Comparison of ENCODE assay signal across 23 cellular contexts in genomic region chr3:100438623-100438974, GRCh38. TPM values are rescaled to one million over a fixed set of nuclear protein-coding genes. Genes with fewer than 3 reads are reported as not detected.
A peak's percentile ranks its signal among the peaks of the same experiment; 100 is the strongest.
DNase-seq lines count a peak whose midpoint lies in the region; TF ChIP-seq lines count a peak whose summit lies in the region.
"Had no signal": no experiment of that assay in that cellular context is flagged by ENCODE, and none has a peak within 500 bp of the region (broad histone marks: within the 10 kb centered on the region; RNA-seq: fewer than 3 reads in every experiment).

No MANE protein-coding gene starts in this region.

- H3K9me3 ChIP-seq in hepatocyte (ENCODE audit: low read depth) (peaks cover 5% of the 10 kb centered on the region), vagina (no peaks in the 10 kb centered on the region)
- H3K9me3 ChIP-seq: BE2C had no signal

- WGBS in hepatocyte (ENCODE audit: low lambda C conversion rate, missing lambda C conversion rate) = 85% methylated on average over 2 of the region's 2 CpGs

- H3K4me2 ChIP-seq in hepatocyte = no peak overlapping the region

- no peak overlapping the region for H2AFZ ChIP-seq in hepatocyte

- intact Hi-C loops in vagina (cut with DNase I) = no loop called here

- H3K79me2 ChIP-seq in hepatocyte = no peaks in the 10 kb centered on the region

- H3K27ac ChIP-seq in hepatocyte (peak overlapping the region; percentile 22), vagina (no peak overlapping the region)
- H3K27ac ChIP-seq: 22Rv1, RWPE1 had no signal

- no peaks in the 10 kb centered on the region for H3K36me3 ChIP-seq in hepatocyte (replicated peaks; ENCODE audit: insufficient read depth, low read depth)
- H3K36me3 ChIP-seq in vagina = no peaks in the 10 kb centered on the region
- H3K36me3 ChIP-seq: BE2C, MG63 had no signal

- no peak overlapping the region for H3K4me3 ChIP-seq in hepatocyte
- no peak overlapping the region for H3K4me3 ChIP-seq in vagina
- H3K4me3 ChIP-seq: MG63 had no signal

- DNase-seq in NCI-H82 (lab: John Stamatoyannopoulos, UW) (peak; percentile 17), NCI-H82 treated with DMSO at 0.1 percent for 48 hours (lab: John Stamatoyannopoulos, UW; ENCODE audit: unreplicated experiment) (no peak), dermis blood vessel endothelial cell (peak; percentile 14), hepatocyte (ENCODE audit: low spot score) (no peak), vagina (ENCODE audit: extremely low spot score in 2 of 2) (no peak), NCI-H748 (lab: John Stamatoyannopoulos, UW; ENCODE audit: unreplicated experiment) (no peak), NCI-H774 (lab: John Stamatoyannopoulos, UW) (no peak)
- DNase-seq: ACHN; BE2C; CD8-positive, alpha-beta memory T cell; DMS 273 treated with DMSO at 0.1 percent for 48 hours; DMS79; EL; GF-D8; KG1; MG63; NCI-H1105 treated with DMSO at 0.1 percent for 48 hours; NCI-H146; NCI-H1930; NCI-H2107; SHP77 treated with DMSO at 0.1 percent for 48 hours had no signal

- no peaks in the 10 kb centered on the region for H3K9me2 ChIP-seq in hepatocyte (replicated peaks; ENCODE audit: insufficient read depth)

- no peaks in the 10 kb centered on the region for H4K20me1 ChIP-seq in hepatocyte (ENCODE audit: insufficient read depth, poor library complexity, severe bottlenecking)

- H3K4me1 ChIP-seq in hepatocyte (ENCODE audit: insufficient read depth) (peaks cover 6% of the 10 kb centered on the region), vagina (no peaks in the 10 kb centered on the region)
- H3K4me1 ChIP-seq: BE2C had no signal

- no peak for TF ChIP-seq POLR2A in vagina (IDR thresholded peaks at IDR 0.05)

- no peaks in the 10 kb centered on the region for H3K27me3 ChIP-seq in hepatocyte
- H3K27me3 ChIP-seq in vagina = no peaks in the 10 kb centered on the region
- H3K27me3 ChIP-seq: BE2C, MG63 had no signal

- TF ChIP-seq CTCF in hepatocyte (IDR thresholded peaks at IDR 0.05; ENCODE audit: poor library complexity) (no peak), vagina (IDR thresholded peaks at IDR 0.05) (no peak)

RNA-seq across cellular contexts. Expression of gene LNP1, which starts 37.3 kb away (rescaled TPM):
- total RNA-seq in dermis blood vessel endothelial cell (0.51 and 1.1 TPM in 2 replicates), hepatocyte (4.3 and 5.8 TPM in 2 replicates), vagina (4.4 TPM)
- polyA plus RNA-seq in hepatocyte = 1.1 and 1.9 TPM in 2 replicates

RNA-seq across cellular contexts. Expression of gene TOMM70, which starts 37.7 kb away (rescaled TPM):
- total RNA-seq in dermis blood vessel endothelial cell (38.3 and 49.0 TPM in 2 replicates), hepatocyte (65.6 and 75.7 TPM in 2 replicates), vagina (26.8 TPM)
- 18.7 and 23.2 TPM in 2 replicates for polyA plus RNA-seq in hepatocyte

RNA-seq across cellular contexts. Expression of gene TMEM45A, which starts 53.8 kb away (rescaled TPM):
- total RNA-seq in dermis blood vessel endothelial cell = 9.0 and 16.1 TPM in 2 replicates
- total RNA-seq in hepatocyte = 70.7 and 82.6 TPM in 2 replicates
- 80.0 and 88.0 TPM in 2 replicates for polyA plus RNA-seq in hepatocyte
- total RNA-seq in vagina = 46.4 TPM
- polyA plus RNA-seq: CD8-positive, alpha-beta memory T cell had no signal

Comparison
In these comparisons a context has a peak if more than half of its experiments do, and no peak if none do; other contexts are left out.
1. DNase-seq: peak in NCI-H82 (single experiment) and dermis blood vessel endothelial cell (single experiment); none in NCI-H82 treated with DMSO at 0.1 percent for 48 hours (single experiment), hepatocyte (single experiment), vagina (0 of 2), NCI-H748 (single experiment) and NCI-H774 (single experiment).